In the genomic region with DNA sequence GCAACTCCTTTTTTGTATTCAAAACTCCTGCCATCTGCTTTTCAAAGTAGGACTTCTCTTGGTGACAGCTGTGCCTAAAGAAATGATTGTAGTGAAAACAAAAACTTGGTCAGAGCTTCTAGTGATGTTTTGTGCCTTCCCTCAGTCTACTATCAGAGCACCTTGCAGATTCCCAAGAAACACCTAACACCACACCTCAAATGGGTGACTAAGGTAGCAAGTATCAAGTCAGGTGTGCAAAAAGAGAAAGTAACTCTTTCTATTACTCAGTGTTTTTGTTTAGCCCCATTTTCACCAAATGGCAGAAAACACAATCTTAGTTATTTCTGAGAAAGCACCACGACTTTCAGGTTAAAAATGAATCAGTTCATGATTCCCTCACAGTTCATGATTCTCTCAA, we compare ENCODE assay signal across 20 cellular contexts.
"Had no signal": no experiment of that assay in that cellular context is flagged by ENCODE, and none has a peak within 500 bp of the region (broad histone marks: within the 10 kb centered on the region; RNA-seq: fewer than 3 reads in every experiment).

No MANE protein-coding gene starts in this region.

- ATAC-seq: foreskin keratinocyte, left lobe of liver, sciatic nerve had no signal

- FAIRE-seq: colon, kidney, TTC549 had no signal

- H3K9me3 Mint-ChIP-seq: endodermal cell; T-helper 2 cell treated with Interferon-gamma antibody and Interleukin-4, amounts not matched to agents 5 μg/mL and 100 μg/mL, for 36 hours had no signal

- H3K4me1 Mint-ChIP-seq: nephron progenitor cell had no signal

- H3K4me3 Mint-ChIP-seq: activated CD4-positive, alpha-beta memory T cell treated with anti-CD3 and anti-CD28 coated beads, Interleukin-2, amount 10 ng/mL, durations not matched to agents 7 days and 5 days; activated T-cell treated with anti-CD3 and anti-CD28 coated beads, Interleukin-2, amount 50 U/mL, for 4 hours; endodermal cell; nephron progenitor cell; T-helper 2 cell treated with Interferon-gamma antibody and Interleukin-4, amounts not matched to agents 5 μg/mL and 100 μg/mL, for 36 hours had no signal

- H3K27ac Mint-ChIP-seq: activated CD4-positive, alpha-beta memory T cell treated with anti-CD3 and anti-CD28 coated beads, Interleukin-2, amount 10 ng/mL, durations not matched to agents 7 days and 5 days; endodermal cell; nephron progenitor cell; T-helper 2 cell treated with Interferon-gamma antibody and Interleukin-4, amounts not matched to agents 5 μg/mL and 100 μg/mL, for 36 hours had no signal

- DNase-seq: activated CD4-positive, alpha-beta memory T cell treated with anti-CD3 and anti-CD28 coated beads, Interleukin-2, amount 10 ng/mL, durations not matched to agents 7 days and 5 days; activated CD4-positive, alpha-beta T cell treated with anti-CD3 and anti-CD28 coated beads for 4 hours; activated gamma-delta T cell treated with Interleukin-2 at 50 U/mL for 16 hours; activated T-cell treated with anti-CD3 and anti-CD28 coated beads, Interleukin-2, amount 50 U/mL, for 4 hours; amygdala; caudate nucleus; endodermal cell; kidney; midbrain; nephron progenitor cell; nucleus accumbens; stimulated activated CD4-positive, alpha-beta T cell treated with anti-CD3 and anti-CD28 coated beads, Interleukin-4, amount 100 ng/mL, for 24 hours; stimulated activated naive CD4-positive, alpha-beta T cell; thyroid gland had no signal
